ENCODE assay signal across 7 cellular contexts in the genomic region with DNA sequence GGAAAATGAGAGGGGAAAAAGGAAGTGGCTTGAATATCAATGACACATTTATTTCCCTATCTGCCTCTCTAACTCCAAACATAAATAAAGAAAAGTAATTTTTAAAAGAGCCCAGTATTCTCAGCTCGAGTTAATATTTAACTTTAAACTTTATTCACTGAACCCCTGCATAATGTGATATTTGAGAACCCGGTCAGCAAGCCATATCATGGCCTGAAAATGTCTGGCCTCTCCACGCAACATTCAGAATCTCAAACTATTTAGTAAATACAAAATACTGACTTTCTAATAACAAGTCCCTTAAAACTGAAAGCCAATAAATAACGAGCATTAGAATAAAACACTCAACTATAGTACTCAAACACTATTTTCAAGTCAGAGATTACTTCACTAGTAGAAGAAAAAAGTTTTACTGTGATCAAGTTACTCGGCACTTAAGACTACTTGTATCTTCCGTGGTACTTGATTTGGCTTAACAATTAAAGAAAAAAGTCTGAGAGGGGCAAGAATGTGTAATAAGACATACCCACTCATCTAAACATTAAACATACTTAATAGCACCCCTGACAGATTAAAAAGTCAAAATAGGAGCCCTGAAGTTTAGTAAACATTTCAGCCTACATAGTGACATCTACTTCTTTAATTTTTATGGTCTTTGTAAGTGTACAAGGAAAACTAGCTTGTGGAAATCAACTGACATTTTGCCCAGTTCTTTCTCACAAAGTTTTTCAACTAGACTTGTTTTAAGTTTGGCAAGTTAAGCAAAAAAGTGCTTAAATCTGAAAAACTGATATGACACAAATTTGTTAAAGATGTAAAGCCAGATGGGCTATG. TPM values are rescaled to one million over a fixed set of nuclear protein-coding genes. Genes with fewer than 3 reads are reported as not detected.
DNase-seq lines count a peak whose midpoint lies in the region; ATAC-seq, FAIRE-seq and TF ChIP-seq lines count a peak whose summit lies in the region.

No MANE protein-coding gene starts in this region.

- H2AFZ ChIP-seq in HepG2 (ENCODE audit: low read length), result no peak overlapping the region

- peak overlapping the region; percentile 9; the same call in 1 of the 2 replicates for H3K27ac ChIP-seq in HUES6 (ENCODE audit: low read depth, low read length)
- H3K27ac ChIP-seq in HepG2 (ENCODE audit: extremely low read length, insufficient read depth, low read length), result peak overlapping the region; percentile 39
- H3K27ac ChIP-seq in thyroid gland, result peak overlapping the region; percentile 61 to 69 (median 64)

- H3K4me1 Mint-ChIP-seq in brain, result peaks cover 87% of the 10 kb centered on the region

- WGBS in HepG2 (ENCODE audit: low lambda C conversion rate), result 15% methylated on average over 6 of the region's 6 CpGs
- WGBS in thyroid gland, 2 donors, result 24 to 26% methylated on average over 6 of the region's 6 CpGs

- peaks cover 99% of the 10 kb centered on the region for H3K79me2 ChIP-seq in HepG2 (ENCODE audit: insufficient read depth, low read length)

- no peaks in the 10 kb centered on the region for H3K27me3 Mint-ChIP-seq in brain

- H3K36me3 Mint-ChIP-seq in brain, result peaks cover 21% of the 10 kb centered on the region

- H3K36me3 ChIP-seq in HUES6 (ENCODE audit: control insufficient read depth, insufficient read depth, low read length) (no peaks in the 10 kb centered on the region), HepG2 (replicated peaks in 1 of 2; ENCODE audit: control insufficient read depth in 1 of 2, insufficient read depth in 2 of 2, low read length in 2 of 2) (no peaks in the 10 kb centered on the region; a peak in 1 of 5 replicates), thyroid gland (no peaks in the 10 kb centered on the region)

- H3K4me3 Mint-ChIP-seq in brain, result peak overlapping the region in 3 of 5 experiments; percentile 47 to 75 (median 52)

- in situ Hi-C loops in HepG2 (cut with HindIII; ENCODE audit: extremely low pct_ligation_motif_present, low pct_unique_long_range_greater_than_20kb), result no loop called here

- no TSS peak for BruUV-seq in HepG2 (replicated peaks; lab: Mats Ljungman, UMichigan)

- H3K9ac ChIP-seq in HUES6 (ENCODE audit: low read length) (no peak overlapping the region), HepG2 (ENCODE audit: insufficient read depth, low read depth, low read length) (peak overlapping the region; percentile 48)

- DNase-seq in HepG2 (ENCODE audit: low spot score) (peak; percentile 62), thyroid gland (no peak)
- DNase-seq in NK-92 treated with Interleukin-12 subunit alpha and Interleukin-12 subunit beta, amount 100 ng/mL, for 24 hours (lab: John Stamatoyannopoulos, UW), result no peak

- peaks cover 5% of the 10 kb centered on the region; the same call in 1 of the 2 replicates for H4K20me1 ChIP-seq in HepG2 (ENCODE audit: insufficient read depth, low read length)

- POLR2A ChIA-PET in HepG2 (lab: Yijun Ruan, JAX), result interaction anchor here (0.8 to 3.5 kb wide), 2 partner anchors 37 to 39 kb away, joined by 4 to 16 read pairs; partner anchors contain the start of gene RTN4

- peak; percentile 72 for ATAC-seq in HepG2
- no peak for ATAC-seq in HG03196 (IDR thresholded peaks at IDR 0.05; ENCODE audit: unreplicated experiment)
- ATAC-seq in HG02852 (IDR thresholded peaks at IDR 0.05; ENCODE audit: unreplicated experiment), result no peak

- CTCF ChIA-PET in HepG2 (lab: Yijun Ruan, JAX; ENCODE audit: low intra/inter-chr PET ratio, low total read pairs), result no interaction called here

- no peak for TF ChIP-seq POLR2A in HepG2 (IDR thresholded peaks at IDR 0.05; ENCODE audit: insufficient read depth in 1 of 2, low read depth in 2 of 2, low read length in 2 of 2)
- no peak for TF ChIP-seq POLR2A in thyroid gland (IDR thresholded peaks at IDR 0.05)

- H3K9me3 Mint-ChIP-seq in brain, result peaks cover 2 to 7% (median 5%) of the 10 kb centered on the region in 5 experiments

- peaks cover 56% of the 10 kb centered on the region for H3K4me1 ChIP-seq in HUES6 (ENCODE audit: control insufficient read depth, insufficient read depth, low read length)
- peaks cover 65% of the 10 kb centered on the region for H3K4me1 ChIP-seq in HepG2 (ENCODE audit: insufficient read depth, low read length)
- H3K4me1 ChIP-seq in thyroid gland, result peaks cover 48 to 62% of the 10 kb centered on the region in 2 donors

- FAIRE-seq in HepG2 (lab: Jason Lieb, UNC), result no peak

- TF ChIP-seq RAD21 in HepG2 (CRISPR knock-in tag; IDR thresholded peaks at IDR 0.05), result no peak

- TF ChIP-seq CTCF in brain (conservative IDR thresholded peaks at IDR 0.05) (no peak), HepG2 (CRISPR knock-in tag; IDR thresholded peaks at IDR 0.05) (no peak), thyroid gland (IDR thresholded peaks at IDR 0.05) (no peak)

- TF ChIP-seq EP300 in HepG2 (IDR thresholded peaks at IDR 0.05; ENCODE audit: low read depth in 2 of 2, low read length in 2 of 2), result no peak
- no peak for TF ChIP-seq EP300 in HepG2 (CRISPR knock-in tag; IDR thresholded peaks at IDR 0.05; ENCODE audit: borderline replicate concordance)

- H3K4me2 ChIP-seq in HepG2 (ENCODE audit: low read depth, low read length), result peak overlapping the region; percentile 71

- peak overlapping the region in 4 of 5 experiments; percentile 6 to 95 (median 80) for H3K27ac Mint-ChIP-seq in brain

- no peaks in the 10 kb centered on the region for H3K9me3 ChIP-seq in HUES6 (ENCODE audit: control insufficient read depth, insufficient read depth, low read depth, low read length)
- H3K9me3 ChIP-seq in HepG2 (ENCODE audit: low read length), result no peaks in the 10 kb centered on the region
- no peaks in the 10 kb centered on the region for H3K9me3 ChIP-seq in thyroid gland

- intact Hi-C loops in HepG2 (cut with micrococcal nuclease; ENCODE audit: unreplicated experiment), result loop anchor here (2.0 to 10.0 kb wide), 3 partner anchors 111 to 503 kb away; partner anchors contain the start of gene CFAP36
- intact Hi-C loops in thyroid gland (cut with DNase I), result no loop called here

- no peaks in the 10 kb centered on the region for H3K27me3 ChIP-seq in HUES6 (ENCODE audit: control insufficient read depth, insufficient read depth, low read length)
- H3K27me3 ChIP-seq in HepG2 (ENCODE audit: control insufficient read depth in 1 of 2, insufficient read depth in 2 of 2, low read length in 2 of 2), result no peaks in the 10 kb centered on the region
- no peaks in the 10 kb centered on the region for H3K27me3 ChIP-seq in thyroid gland

- H3K4me3 ChIP-seq in HUES6 (ENCODE audit: low read depth, low read length) (no peak overlapping the region), HepG2 (replicated peaks in 1 of 3; ENCODE audit: insufficient read depth in 1 of 3, low read depth in 2 of 3, low read length in 3 of 3) (peak overlapping the region in 2 of 3 experiments; percentile 38 to 54; a peak in 3 of 6 replicates), thyroid gland (replicated peaks in 1 of 3) (no peak overlapping the region)

RNA-seq across cellular contexts. Expression of gene RTN4, which starts 38.3 kb away (rescaled TPM):
- polyA plus RNA-seq in brain (ENCODE audit: insufficient read depth, low read depth, low replicate concordance) (228 TPM), HepG2 (2011; rRNA removed) (100 and 133 TPM in 2 replicates)
- total RNA-seq in HepG2 (2016; rRNA removed; fragmentation: Illumina TruSeq; extraction: Trizol) (67.4 and 98.4 TPM in 2 replicates), thyroid gland (100 to 1,000 TPM; 144 to 256 (median 180) TPM)
- total RNA-seq in HepG2 (2016; cell fraction: cytosol; rRNA removed; fragmentation: Illumina TruSeq; extraction: Trizol; ENCODE audit: low read depth), result 113 and 115 TPM in 2 replicates
- 65.4 and 98.8 TPM in 2 replicates for total RNA-seq in HepG2 (2016; cell fraction: insoluble cytoplasmic fraction; rRNA removed; fragmentation: Illumina TruSeq; extraction: Trizol)
- total RNA-seq in HepG2 (2016; cell fraction: membrane; rRNA removed; fragmentation: Illumina TruSeq; extraction: Trizol), result 63.8 and 71.5 TPM in 2 replicates
- 135 and 150 TPM in 2 replicates for total RNA-seq in HepG2 (2016; cell fraction: nucleus; rRNA removed; fragmentation: Illumina TruSeq; extraction: Trizol)
- 56.6 and 89.3 TPM in 2 replicates for polyA plus RNA-seq in HepG2 (2011; cell fraction: cytosol; rRNA removed)
- polyA plus RNA-seq in HepG2 (2011; cell fraction: nucleus; rRNA removed), result 46.6 and 69.0 TPM in 2 replicates
- polyA plus RNA-seq in HepG2 (2012), result 176 and 196 TPM in 2 replicates
- 25.4 and 26.1 TPM in 2 replicates for polyA plus RNA-seq in HepG2 (2016; cell fraction: cytosol; fragmentation: Illumina TruSeq; extraction: Trizol; ENCODE audit: low read depth)
- 104 and 116 TPM in 2 replicates for polyA plus RNA-seq in HepG2 (2016; cell fraction: insoluble cytoplasmic fraction; fragmentation: Illumina TruSeq; extraction: Trizol; ENCODE audit: low read depth)
- polyA plus RNA-seq in HepG2 (2016; cell fraction: membrane; fragmentation: Illumina TruSeq; extraction: Trizol; ENCODE audit: low read depth), result 56.9 and 65.1 TPM in 2 replicates
- polyA plus RNA-seq in HepG2 (2016; cell fraction: nucleus; fragmentation: Illumina TruSeq; extraction: Trizol; ENCODE audit: insufficient read depth, low read depth), result 271 and 279 TPM in 2 replicates
- 71.7 and 98.5 TPM in 2 replicates for polyA minus RNA-seq in HepG2 (2011; rRNA and poly(A)+ RNA removed; ENCODE audit: low replicate concordance)
- 85.3 and 110 TPM in 2 replicates for polyA minus RNA-seq in HepG2 (2011; cell fraction: cytosol; rRNA and poly(A)+ RNA removed)
- polyA minus RNA-seq in HepG2 (2011; cell fraction: nucleus; rRNA and poly(A)+ RNA removed), result 103 and 105 TPM in 2 replicates

Comparison
In these comparisons a context has a peak if more than half of its experiments do, and no peak if none do; other contexts are left out.
1. H3K27ac ChIP-seq: peak in every context shown above with its lines; median percentile 64 in thyroid gland; 39 in HepG2; 9 in HUES6.
2. H3K4me3 ChIP-seq: peak in HepG2 (2 of 3); none in HUES6 (single experiment) and thyroid gland (0 of 3).